In the genomic region with DNA sequence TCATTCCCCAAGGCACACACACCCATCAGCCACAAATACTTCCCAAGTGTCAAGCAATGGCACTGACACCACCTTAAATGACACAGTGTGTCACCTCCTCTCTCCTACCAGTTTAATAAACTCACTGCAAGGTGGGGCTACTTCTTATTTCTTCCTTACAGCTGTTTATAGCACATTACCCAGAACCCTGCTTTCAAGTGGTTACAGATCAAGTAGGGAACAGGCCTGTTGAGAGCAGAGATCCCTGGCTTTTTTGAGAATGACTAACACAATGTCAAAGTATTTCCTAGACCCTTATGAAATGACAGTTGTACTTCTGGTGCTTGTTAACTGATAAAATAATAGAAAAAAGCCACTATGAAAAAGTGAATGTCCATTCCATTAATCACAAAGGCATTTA, we compare ENCODE assay signal across 14 cellular contexts. TPM values are rescaled to one million over a fixed set of nuclear protein-coding genes. Genes with fewer than 3 reads are reported as not detected.
DNase-seq lines count a peak whose midpoint lies in the region; ATAC-seq and TF ChIP-seq lines count a peak whose summit lies in the region.
"Had no signal": no experiment of that assay in that cellular context is flagged by ENCODE, and none has a peak within 500 bp of the region (broad histone marks: within the 10 kb centered on the region; RNA-seq: fewer than 3 reads in every experiment).

No MANE protein-coding gene starts in this region.

- no peak for DNase-seq in activated CD4-positive, CD25-positive, alpha-beta regulatory T cell treated with anti-CD3 and anti-CD28 coated beads, Interleukin-2, amount 50 U/mL, for 72 hours
- no peak for DNase-seq in activated T-helper 1 cell treated with anti-CD3 and anti-CD28 coated beads, Interleukin-12 subunit alpha, Interleukin-12 subunit beta, Interleukin-2, Interleukin-4 antibody, amounts not matched to agents 30 ng/mL and 10 ng/mL and 1 ng/mL, durations not matched to agents 14 hours and 24 hours and 36 hours (ENCODE audit: low spot score)
- DNase-seq in foreskin fibroblast (peak; percentile 61 to 75), CD1c-positive myeloid dendritic cell (ENCODE audit: extremely low spot score) (no peak)
- no peak for DNase-seq in stimulated activated naive CD8-positive, alpha-beta T cell treated with anti-CD3 and anti-CD28 coated beads, Interleukin-15, Interleukin-2, amounts not matched to agents 100 U/mL and 50 U/mL, for 24 hours
- DNase-seq: ACHN; H7; heart right ventricle; NCI-H345; SJCRH30; stimulated activated CD4-positive, alpha-beta T cell treated with anti-CD3 and anti-CD28 coated beads, Interleukin-15, amount 100 ng/mL, for 24 hours had no signal

- H3K27me3 Mint-ChIP-seq in activated T-helper 1 cell treated with anti-CD3 and anti-CD28 coated beads, Interleukin-12 subunit alpha, Interleukin-12 subunit beta, Interleukin-2, Interleukin-4 antibody, amounts not matched to agents 30 ng/mL and 10 ng/mL and 1 ng/mL, durations not matched to agents 14 hours and 24 hours and 36 hours (ENCODE audit: insufficient read depth), result no peaks in the 10 kb centered on the region

- H3K9me3 Mint-ChIP-seq in activated T-helper 1 cell treated with anti-CD3 and anti-CD28 coated beads, Interleukin-12 subunit alpha, Interleukin-12 subunit beta, Interleukin-2, Interleukin-4 antibody, amounts not matched to agents 30 ng/mL and 10 ng/mL and 1 ng/mL, durations not matched to agents 14 hours and 24 hours and 36 hours, result no peaks in the 10 kb centered on the region

- intact Hi-C loops in activated T-helper 1 cell treated with anti-CD3 and anti-CD28 coated beads, Interleukin-12 subunit alpha, Interleukin-12 subunit beta, Interleukin-2, Interleukin-4 antibody, amounts not matched to agents 30 ng/mL and 10 ng/mL and 1 ng/mL, durations not matched to agents 14 hours and 24 hours and 36 hours (cut with micrococcal nuclease), result loop anchor here (1.0 kb wide), 1 partner anchor 9 kb away; no protein-coding TSS in a partner anchor

- peaks cover 41% of the 10 kb centered on the region for H3K36me3 Mint-ChIP-seq in activated T-helper 1 cell treated with anti-CD3 and anti-CD28 coated beads, Interleukin-12 subunit alpha, Interleukin-12 subunit beta, Interleukin-2, Interleukin-4 antibody, amounts not matched to agents 30 ng/mL and 10 ng/mL and 1 ng/mL, durations not matched to agents 14 hours and 24 hours and 36 hours (ENCODE audit: low read depth)

- no peak overlapping the region for H3K4me3 ChIP-seq in foreskin fibroblast (ENCODE audit: low read depth in 1 of 2, low read length in 2 of 2)
- H3K4me3 ChIP-seq: heart right ventricle, SJCRH30 had no signal

- peaks cover 95% of the 10 kb centered on the region for H3K4me1 Mint-ChIP-seq in activated T-helper 1 cell treated with anti-CD3 and anti-CD28 coated beads, Interleukin-12 subunit alpha, Interleukin-12 subunit beta, Interleukin-2, Interleukin-4 antibody, amounts not matched to agents 30 ng/mL and 10 ng/mL and 1 ng/mL, durations not matched to agents 14 hours and 24 hours and 36 hours (ENCODE audit: low read depth)

- ATAC-seq in activated CD4-positive, CD25-positive, alpha-beta regulatory T cell treated with anti-CD3 and anti-CD28 coated beads, Interleukin-2, amount 50 U/mL, for 24 hours, result peak; percentile 16 to 41
- ATAC-seq in stimulated activated naive CD8-positive, alpha-beta T cell treated with anti-CD3 and anti-CD28 coated beads, Interleukin-15, Interleukin-2, amounts not matched to agents 100 U/mL and 50 U/mL, for 24 hours, result peak; percentile 56
- ATAC-seq in GM18505 (IDR thresholded peaks at IDR 0.05; ENCODE audit: unreplicated experiment), result no peak
- no peak for ATAC-seq in GM21529 (IDR thresholded peaks at IDR 0.05; ENCODE audit: unreplicated experiment)

- peak overlapping the region; percentile 20 for H3K4me3 Mint-ChIP-seq in activated T-helper 1 cell treated with anti-CD3 and anti-CD28 coated beads, Interleukin-12 subunit alpha, Interleukin-12 subunit beta, Interleukin-2, Interleukin-4 antibody, amounts not matched to agents 30 ng/mL and 10 ng/mL and 1 ng/mL, durations not matched to agents 14 hours and 24 hours and 36 hours

- TF ChIP-seq POLR2A in GM18505 (IDR thresholded peaks at IDR 0.05; ENCODE audit: borderline replicate concordance, extremely low read depth, insufficient read depth, insufficient read length), result no peak

- TF ChIP-seq CTCF in foreskin fibroblast (IDR thresholded peaks at IDR 0.05; ENCODE audit: low read depth, low read length), result no peak

- H3K27ac Mint-ChIP-seq in activated T-helper 1 cell treated with anti-CD3 and anti-CD28 coated beads, Interleukin-12 subunit alpha, Interleukin-12 subunit beta, Interleukin-2, Interleukin-4 antibody, amounts not matched to agents 30 ng/mL and 10 ng/mL and 1 ng/mL, durations not matched to agents 14 hours and 24 hours and 36 hours, result peak overlapping the region; percentile 85

RNA-seq across cellular contexts. Expression of a gene that starts 19.8 kb away (rescaled TPM):
- total RNA-seq in activated T-helper 1 cell treated with anti-CD3 and anti-CD28 coated beads, Interleukin-12 subunit alpha, Interleukin-12 subunit beta, Interleukin-2, Interleukin-4 antibody, amounts not matched to agents 30 ng/mL and 10 ng/mL and 1 ng/mL, durations not matched to agents 14 hours and 24 hours and 36 hours, result 62.6 and 68.8 TPM in 2 replicates

RNA-seq across cellular contexts. Expression of a gene that starts 47.9 kb away (rescaled TPM):
- not detected in 2 replicates for total RNA-seq in activated T-helper 1 cell treated with anti-CD3 and anti-CD28 coated beads, Interleukin-12 subunit alpha, Interleukin-12 subunit beta, Interleukin-2, Interleukin-4 antibody, amounts not matched to agents 30 ng/mL and 10 ng/mL and 1 ng/mL, durations not matched to agents 14 hours and 24 hours and 36 hours
- total RNA-seq: SJCRH30 had no signal

Comparison
In these comparisons a context has a peak if more than half of its experiments do, and no peak if none do; other contexts are left out.
1. ATAC-seq: peak in activated CD4-positive, CD25-positive, alpha-beta regulatory T cell treated with anti-CD3 and anti-CD28 coated beads, Interleukin-2, amount 50 U/mL, for 24 hours (2 of 2) and stimulated activated naive CD8-positive, alpha-beta T cell treated with anti-CD3 and anti-CD28 coated beads, Interleukin-15, Interleukin-2, amounts not matched to agents 100 U/mL and 50 U/mL, for 24 hours (single experiment); none in GM18505 (single experiment) and GM21529 (single experiment).
2. DNase-seq: peak in foreskin fibroblast (2 of 2); none in activated CD4-positive, CD25-positive, alpha-beta regulatory T cell treated with anti-CD3 and anti-CD28 coated beads, Interleukin-2, amount 50 U/mL, for 72 hours (single experiment), activated T-helper 1 cell treated with anti-CD3 and anti-CD28 coated beads, Interleukin-12 subunit alpha, Interleukin-12 subunit beta, Interleukin-2, Interleukin-4 antibody, amounts not matched to agents 30 ng/mL and 10 ng/mL and 1 ng/mL, durations not matched to agents 14 hours and 24 hours and 36 hours (single experiment), stimulated activated naive CD8-positive, alpha-beta T cell treated with anti-CD3 and anti-CD28 coated beads, Interleukin-15, Interleukin-2, amounts not matched to agents 100 U/mL and 50 U/mL, for 24 hours (single experiment) and CD1c-positive myeloid dendritic cell (single experiment).